3 cellular contexts compared by ENCODE assay signal in genomic region chr1:229378035-229378434, GRCh38. TPM values are rescaled to one million over a fixed set of nuclear protein-coding genes. Genes with fewer than 3 reads are reported as not detected.
"Had no signal": no experiment of that assay in that cellular context is flagged by ENCODE, and none has a peak within 500 bp of the region (broad histone marks: within the 10 kb centered on the region; RNA-seq: fewer than 3 reads in every experiment).

No MANE protein-coding gene starts in this region.

RNA-seq across cellular contexts. Expression of gene ACTA1, which starts 55.9 kb away (rescaled TPM):
- total RNA-seq: M059J, MCF 10A, NCI-H460 had no signal
